8 cellular contexts compared by ENCODE assay signal in genomic region chr2:61443342-61444041, GRCh38. TPM values are rescaled to one million over a fixed set of nuclear protein-coding genes. Genes with fewer than 3 reads are reported as not detected.
DNase-seq lines count a peak whose midpoint lies in the region; ATAC-seq and TF ChIP-seq lines count a peak whose summit lies in the region.

No MANE protein-coding gene starts in this region.

- no peaks in the 10 kb centered on the region for H3K9me2 ChIP-seq in PC-3 (replicated peaks; ENCODE audit: low read length)

- no peak overlapping the region for H3K9ac ChIP-seq in PC-3 (ENCODE audit: low read length)

- H3K27me3 Mint-ChIP-seq in activated CD4-positive, alpha-beta memory T cell treated with anti-CD3 and anti-CD28 coated beads for 36 hours: no peaks in the 10 kb centered on the region

- peak; percentile 91 for ATAC-seq in HG02973 (IDR thresholded peaks at IDR 0.05; ENCODE audit: unreplicated experiment)
- peak; percentile 82 for ATAC-seq in PC-3
- ATAC-seq in stimulated activated effector memory CD8-positive, alpha-beta T cell treated with anti-CD3 and anti-CD28 coated beads, Interleukin-12 subunit alpha, Interleukin-12 subunit beta, amount 100 ng/mL, for 72 hours: peak; percentile 98

- peaks cover 18% of the 10 kb centered on the region; the same call in 1 of the 2 replicates for H4K20me1 ChIP-seq in PC-3 (ENCODE audit: low read length)

- peaks cover 13% of the 10 kb centered on the region for H3K36me3 Mint-ChIP-seq in stimulated activated effector memory CD8-positive, alpha-beta T cell treated with anti-CD3 and anti-CD28 coated beads, Interleukin-12 subunit alpha, Interleukin-12 subunit beta, amount 100 ng/mL, for 72 hours
- peaks cover 11% of the 10 kb centered on the region for H3K36me3 Mint-ChIP-seq in activated CD4-positive, alpha-beta memory T cell treated with anti-CD3 and anti-CD28 coated beads for 36 hours

- H3K4me2 ChIP-seq in PC-3 (ENCODE audit: low read length): no peak overlapping the region

- H3K4me1 Mint-ChIP-seq in stimulated activated effector memory CD8-positive, alpha-beta T cell treated with anti-CD3 and anti-CD28 coated beads, Interleukin-12 subunit alpha, Interleukin-12 subunit beta, amount 100 ng/mL, for 72 hours: peaks cover 62% of the 10 kb centered on the region
- H3K4me1 Mint-ChIP-seq in activated CD4-positive, alpha-beta memory T cell treated with anti-CD3 and anti-CD28 coated beads for 36 hours (ENCODE audit: low read depth): peaks cover 48% of the 10 kb centered on the region

- peaks cover 10% of the 10 kb centered on the region; the same call in 1 of the 2 replicates for H3K4me1 ChIP-seq in PC-3 (ENCODE audit: insufficient read depth, low read length)

- H3K9me3 ChIP-seq in PC-3 (ENCODE audit: low read length): no peaks in the 10 kb centered on the region

- H3F3A ChIP-seq in PC-3 (ENCODE audit: low read length, unreplicated experiment): no peaks in the 10 kb centered on the region

- CTCF ChIA-PET in PC-3 (lab: Charles Lee): no interaction called here
- CTCF ChIA-PET in RWPE1 (lab: Yijun Ruan, JAX): interaction anchor here (0.7 kb wide), 1 partner anchor 1549 kb away, joined by 3 read pairs; no protein-coding TSS in a partner anchor
- CTCF ChIA-PET in activated CD4-positive, alpha-beta memory T cell treated with anti-CD3 and anti-CD28 coated beads for 36 hours (lab: Charles Lee): interaction anchor here (1.7 kb wide), 1 partner anchor 17 kb away, joined by 8 read pairs; no protein-coding TSS in a partner anchor

- H3K27ac Mint-ChIP-seq in stimulated activated effector memory CD8-positive, alpha-beta T cell treated with anti-CD3 and anti-CD28 coated beads, Interleukin-12 subunit alpha, Interleukin-12 subunit beta, amount 100 ng/mL, for 72 hours: no peak overlapping the region
- H3K27ac Mint-ChIP-seq in activated CD4-positive, alpha-beta memory T cell treated with anti-CD3 and anti-CD28 coated beads for 36 hours: no peak overlapping the region

- DNase-seq in NCI-H2171 treated with DMSO at 0.1 percent for 48 hours (lab: John Stamatoyannopoulos, UW): peak; percentile 15
- DNase-seq in NCI-H2171 (lab: John Stamatoyannopoulos, UW): no peak
- DNase-seq in PC-3: peak; percentile 56
- peak in 1 of 2 donors; percentile 47 for DNase-seq in stimulated activated effector memory CD8-positive, alpha-beta T cell treated with anti-CD3 and anti-CD28 coated beads, Interleukin-12 subunit alpha, Interleukin-12 subunit beta, amount 100 ng/mL, for 72 hours (ENCODE audit: low spot score in 2 of 2)
- DNase-seq in stimulated activated CD4-positive, alpha-beta T cell treated with anti-CD3 and anti-CD28 coated beads, Interleukin-4, amount 100 ng/mL, for 1 hour: no peak
- no peak for DNase-seq in RWPE1 (ENCODE audit: low spot score)
- no peak for DNase-seq in activated CD4-positive, alpha-beta memory T cell treated with anti-CD3 and anti-CD28 coated beads for 36 hours

- BruUV-seq in PC-3 (replicated peaks; lab: Mats Ljungman, UMichigan): no TSS peak

- intact Hi-C loops in PC-3 (cut with micrococcal nuclease): no loop called here
- intact Hi-C loops in activated CD4-positive, alpha-beta memory T cell treated with anti-CD3 and anti-CD28 coated beads for 36 hours (cut with micrococcal nuclease): loop anchor here (10.0 kb wide), 1 partner anchor 231 kb away; no protein-coding TSS in a partner anchor

- H3K9me3 Mint-ChIP-seq in stimulated activated effector memory CD8-positive, alpha-beta T cell treated with anti-CD3 and anti-CD28 coated beads, Interleukin-12 subunit alpha, Interleukin-12 subunit beta, amount 100 ng/mL, for 72 hours: no peaks in the 10 kb centered on the region
- peaks cover 3% of the 10 kb centered on the region for H3K9me3 Mint-ChIP-seq in activated CD4-positive, alpha-beta memory T cell treated with anti-CD3 and anti-CD28 coated beads for 36 hours

- H3K4me3 ChIP-seq in PC-3 (ENCODE audit: low read length): no peak overlapping the region

- no peak overlapping the region for H3K4me3 Mint-ChIP-seq in stimulated activated effector memory CD8-positive, alpha-beta T cell treated with anti-CD3 and anti-CD28 coated beads, Interleukin-12 subunit alpha, Interleukin-12 subunit beta, amount 100 ng/mL, for 72 hours
- no peak overlapping the region for H3K4me3 Mint-ChIP-seq in activated CD4-positive, alpha-beta memory T cell treated with anti-CD3 and anti-CD28 coated beads for 36 hours

- POLR2A ChIA-PET in PC-3 (lab: Charles Lee; ENCODE audit: unreplicated experiment) (no interaction called here), RWPE1 (lab: Yijun Ruan, JAX; ENCODE audit: low non-redundant PET) (no interaction called here)
- POLR2A ChIA-PET in activated CD4-positive, alpha-beta memory T cell treated with anti-CD3 and anti-CD28 coated beads for 36 hours (lab: Charles Lee): no interaction called here

- no peak overlapping the region for H2AFZ ChIP-seq in PC-3 (ENCODE audit: low read length)

- 0 out of 2 replicates have a peak overlapping the region, but pooled peaks have one; percentile 11 for H3K27ac ChIP-seq in PC-3 (ENCODE audit: low read length)
- H3K27ac ChIP-seq in RWPE1: no peak overlapping the region

- peaks cover 100% of the 10 kb centered on the region for H3K79me2 ChIP-seq in PC-3 (ENCODE audit: low read length)

- H3K36me3 ChIP-seq in PC-3 (ENCODE audit: low read depth, low read length): 0 out of 2 replicates have a peak, but pooled peaks cover under 1% of the 10 kb centered on the region

- no peaks in the 10 kb centered on the region for H3K27me3 ChIP-seq in PC-3 (ENCODE audit: low read length)

- no peak for TF ChIP-seq CTCF in PC-3 (conservative IDR thresholded peaks at IDR 0.05; ENCODE audit: low read depth, low read length)
- no peak for TF ChIP-seq CTCF in RWPE1 (conservative IDR thresholded peaks at IDR 0.05; ENCODE audit: low read depth)

RNA-seq across cellular contexts. Expression of gene USP34, which starts 27.4 kb away (rescaled TPM):
- 67.1 and 74.5 TPM in 2 replicates for total RNA-seq in PC-3 (2014; rRNA removed)
- 10 to 100 TPM; 61.1 to 69.4 TPM for total RNA-seq in activated CD4-positive, alpha-beta memory T cell treated with anti-CD3 and anti-CD28 coated beads for 36 hours

Comparison
In these comparisons a context has a peak if more than half of its experiments do, and no peak if none do; other contexts are left out.
1. DNase-seq: peak in NCI-H2171 treated with DMSO at 0.1 percent for 48 hours (single experiment) and PC-3 (single experiment); none in NCI-H2171 (single experiment), stimulated activated CD4-positive, alpha-beta T cell treated with anti-CD3 and anti-CD28 coated beads, Interleukin-4, amount 100 ng/mL, for 1 hour (single experiment), RWPE1 (single experiment) and activated CD4-positive, alpha-beta memory T cell treated with anti-CD3 and anti-CD28 coated beads for 36 hours (single experiment).
2. Peak in every context shown above with its lines, with median percentiles within 50 percentile points of each other: ATAC-seq.